Comparison of ENCODE assay signal across 2 cellular contexts in genomic region chr9:33107762-33108161, GRCh38.
TF ChIP-seq lines count a peak whose summit lies in the region.

No MANE protein-coding gene starts in this region.

TF ChIP-seq in liver, 16 proteins besides CTCF, POLR2A, EP300 and RAD21:
- TF ChIP-seq NR2F2 (IDR thresholded peaks at IDR 0.05): no peak
- TF ChIP-seq FOXA2 (IDR thresholded peaks at IDR 0.05): no peak
- TF ChIP-seq HNF4A (conservative IDR thresholded peaks at IDR 0.05): no peak
- TF ChIP-seq, protein P1, sequence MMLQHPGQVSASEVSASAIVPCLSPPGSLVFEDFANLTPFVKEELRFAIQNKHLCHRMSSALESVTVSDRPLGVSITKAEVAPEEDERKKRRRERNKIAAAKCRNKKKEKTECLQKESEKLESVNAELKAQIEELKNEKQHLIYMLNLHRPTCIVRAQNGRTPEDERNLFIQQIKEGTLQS (IDR thresholded peaks at IDR 0.05): no peak
- no peak for TF ChIP-seq MAX (IDR thresholded peaks at IDR 0.05)
- TF ChIP-seq EGR1 (IDR thresholded peaks at IDR 0.05; ENCODE audit: low read depth in 2 of 2): no peak
- TF ChIP-seq JUND (IDR thresholded peaks at IDR 0.05): no peak
- no peak for TF ChIP-seq HNF4G (IDR thresholded peaks at IDR 0.05)
- TF ChIP-seq YY1 (IDR thresholded peaks at IDR 0.05): no peak
- TF ChIP-seq, protein P2, sequence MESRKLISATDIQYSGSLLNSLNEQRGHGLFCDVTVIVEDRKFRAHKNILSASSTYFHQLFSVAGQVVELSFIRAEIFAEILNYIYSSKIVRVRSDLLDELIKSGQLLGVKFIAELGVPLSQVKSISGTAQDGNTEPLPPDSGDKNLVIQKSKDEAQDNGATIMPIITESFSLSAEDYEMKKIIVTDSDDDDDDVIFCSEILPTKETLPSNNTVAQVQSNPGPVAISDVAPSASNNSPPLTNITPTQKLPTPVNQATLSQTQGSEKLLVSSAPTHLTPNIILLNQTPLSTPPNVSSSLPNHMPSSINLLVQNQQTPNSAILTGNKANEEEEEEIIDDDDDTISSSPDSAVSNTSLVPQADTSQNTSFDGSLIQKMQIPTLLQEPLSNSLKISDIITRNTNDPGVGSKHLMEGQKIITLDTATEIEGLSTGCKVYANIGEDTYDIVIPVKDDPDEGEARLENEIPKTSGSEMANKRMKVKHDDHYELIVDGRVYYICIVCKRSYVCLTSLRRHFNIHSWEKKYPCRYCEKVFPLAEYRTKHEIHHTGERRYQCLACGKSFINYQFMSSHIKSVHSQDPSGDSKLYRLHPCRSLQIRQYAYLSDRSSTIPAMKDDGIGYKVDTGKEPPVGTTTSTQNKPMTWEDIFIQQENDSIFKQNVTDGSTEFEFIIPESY (IDR thresholded peaks at IDR 0.05): no peak
- TF ChIP-seq TAF1 (conservative IDR thresholded peaks at IDR 0.05): no peak
- TF ChIP-seq FOXA1 (IDR thresholded peaks at IDR 0.05): no peak
- no peak for TF ChIP-seq RXRA (IDR thresholded peaks at IDR 0.05)
- no peak for TF ChIP-seq REST (IDR thresholded peaks at IDR 0.05)

TF ChIP-seq in HepG2, 621 proteins besides CTCF, POLR2A, EP300 and RAD21:
- TF ChIP-seq BRCA1 (CRISPR knock-in tag; IDR thresholded peaks at IDR 0.05): no peak
- TF ChIP-seq, protein P3, sequence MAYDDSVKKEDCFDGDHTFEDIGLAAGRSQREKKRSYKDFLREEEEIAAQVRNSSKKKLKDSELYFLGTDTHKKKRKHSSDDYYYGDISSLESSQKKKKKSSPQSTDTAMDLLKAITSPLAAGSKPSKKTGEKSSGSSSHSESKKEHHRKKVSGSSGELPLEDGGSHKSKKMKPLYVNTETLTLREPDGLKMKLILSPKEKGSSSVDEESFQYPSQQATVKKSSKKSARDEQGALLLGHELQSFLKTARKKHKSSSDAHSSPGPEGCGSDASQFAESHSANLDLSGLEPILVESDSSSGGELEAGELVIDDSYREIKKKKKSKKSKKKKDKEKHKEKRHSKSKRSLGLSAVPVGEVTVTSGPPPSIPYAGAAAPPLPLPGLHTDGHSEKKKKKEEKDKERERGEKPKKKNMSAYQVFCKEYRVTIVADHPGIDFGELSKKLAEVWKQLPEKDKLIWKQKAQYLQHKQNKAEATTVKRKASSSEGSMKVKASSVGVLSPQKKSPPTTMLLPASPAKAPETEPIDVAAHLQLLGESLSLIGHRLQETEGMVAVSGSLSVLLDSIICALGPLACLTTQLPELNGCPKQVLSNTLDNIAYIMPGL (CRISPR knock-in tag; IDR thresholded peaks at IDR 0.05; ENCODE audit: borderline replicate concordance in 1 of 2, low read depth in 1 of 2): no peak
